ENCODE assay signal across 1 cellular context in the genomic region with DNA sequence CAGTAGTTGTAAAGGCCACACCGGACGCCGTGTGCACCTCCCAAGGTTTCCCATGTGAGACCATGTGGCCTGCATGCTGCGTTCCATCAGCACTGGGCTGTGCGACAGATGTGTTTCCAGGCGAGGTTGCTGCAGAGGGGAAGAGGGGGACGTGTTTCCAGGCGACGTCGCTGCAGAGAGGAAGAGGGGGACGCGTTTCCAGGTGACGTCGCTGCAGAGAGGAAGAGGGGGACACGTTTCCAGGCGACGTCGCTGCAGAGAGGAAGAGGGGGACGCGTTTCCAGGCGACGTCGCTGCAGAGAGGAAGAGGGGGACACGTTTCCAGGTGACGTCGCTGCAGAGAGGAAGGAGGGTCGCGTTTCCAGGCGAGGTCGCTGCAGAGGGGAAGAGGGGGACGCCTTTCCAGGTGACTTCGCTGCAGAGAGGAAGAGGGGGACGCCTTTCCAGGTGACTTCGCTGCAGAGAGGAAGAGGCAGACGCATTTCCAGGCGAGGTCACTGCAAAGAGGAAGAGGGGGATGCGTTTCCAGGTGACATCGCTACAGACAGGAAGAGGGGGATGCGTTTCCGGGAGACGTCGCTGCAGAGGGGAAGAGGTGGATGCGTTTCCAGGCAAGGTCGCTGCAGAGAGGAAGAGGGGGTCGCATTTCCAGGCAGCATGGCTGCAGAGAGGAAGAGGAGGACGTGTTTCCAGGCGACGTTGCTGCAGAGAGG.
TF ChIP-seq lines count a peak whose summit lies in the region.

No MANE protein-coding gene starts in this region.

TF ChIP-seq in HEK293, 187 proteins besides CTCF, POLR2A, EP300 and RAD21 (continued from another document):
- TF ChIP-seq, protein P1, sequence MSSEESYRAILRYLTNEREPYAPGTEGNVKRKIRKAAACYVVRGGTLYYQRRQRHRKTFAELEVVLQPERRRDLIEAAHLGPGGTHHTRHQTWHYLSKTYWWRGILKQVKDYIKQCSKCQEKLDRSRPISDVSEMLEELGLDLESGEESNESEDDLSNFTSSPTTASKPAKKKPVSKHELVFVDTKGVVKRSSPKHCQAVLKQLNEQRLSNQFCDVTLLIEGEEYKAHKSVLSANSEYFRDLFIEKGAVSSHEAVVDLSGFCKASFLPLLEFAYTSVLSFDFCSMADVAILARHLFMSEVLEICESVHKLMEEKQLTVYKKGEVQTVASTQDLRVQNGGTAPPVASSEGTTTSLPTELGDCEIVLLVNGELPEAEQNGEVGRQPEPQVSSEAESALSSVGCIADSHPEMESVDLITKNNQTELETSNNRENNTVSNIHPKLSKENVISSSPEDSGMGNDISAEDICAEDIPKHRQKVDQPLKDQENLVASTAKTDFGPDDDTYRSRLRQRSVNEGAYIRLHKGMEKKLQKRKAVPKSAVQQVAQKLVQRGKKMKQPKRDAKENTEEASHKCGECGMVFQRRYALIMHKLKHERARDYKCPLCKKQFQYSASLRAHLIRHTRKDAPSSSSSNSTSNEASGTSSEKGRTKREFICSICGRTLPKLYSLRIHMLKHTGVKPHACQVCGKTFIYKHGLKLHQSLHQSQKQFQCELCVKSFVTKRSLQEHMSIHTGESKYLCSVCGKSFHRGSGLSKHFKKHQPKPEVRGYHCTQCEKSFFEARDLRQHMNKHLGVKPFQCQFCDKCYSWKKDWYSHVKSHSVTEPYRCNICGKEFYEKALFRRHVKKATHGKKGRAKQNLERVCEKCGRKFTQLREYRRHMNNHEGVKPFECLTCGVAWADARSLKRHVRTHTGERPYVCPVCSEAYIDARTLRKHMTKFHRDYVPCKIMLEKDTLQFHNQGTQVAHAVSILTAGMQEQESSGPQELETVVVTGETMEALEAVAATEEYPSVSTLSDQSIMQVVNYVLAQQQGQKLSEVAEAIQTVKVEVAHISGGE (tag by site-specific recombination; conservative IDR thresholded peaks at IDR 0.05; ENCODE audit: low read depth), result peak; percentile 99
TF ChIP-seq in HEK293: peak in this region for 2.
